In the genomic region with DNA sequence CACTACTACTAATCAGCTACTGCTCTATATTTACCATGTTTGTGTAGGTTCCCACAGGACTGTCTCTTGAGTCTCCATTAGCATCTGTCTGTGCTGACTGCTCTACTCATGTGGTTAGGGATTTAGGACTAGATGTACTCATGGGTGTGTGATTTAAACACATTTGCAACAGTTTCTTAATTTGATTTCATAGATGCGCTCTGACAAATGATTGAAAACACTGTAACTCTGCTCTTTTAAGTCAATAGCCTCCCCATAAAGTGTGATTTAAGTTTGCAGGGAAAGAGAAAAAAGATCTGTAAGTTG, we compare ENCODE assay signal across 17 cellular contexts.
"Had no signal": no experiment of that assay in that cellular context is flagged by ENCODE, and none has a peak within 500 bp of the region (broad histone marks: within the 10 kb centered on the region; RNA-seq: fewer than 3 reads in every experiment).

No MANE protein-coding gene starts in this region.

- FAIRE-seq: islet of Langerhans, urothelium cell line had no signal

- H3K36me3 ChIP-seq: ascending aorta, breast epithelium, lower lobe of right lung, tibial artery, WERI-Rb-1 had no signal

- DNase-seq: activated CD4-positive, alpha-beta T cell treated with anti-CD3 and anti-CD28 coated beads for 1 hour; activated CD8-positive, alpha-beta memory T cell treated with anti-CD3 and anti-CD28 coated beads for 24 hours; activated CD8-positive, alpha-beta memory T cell treated with anti-CD3 and anti-CD28 coated beads, Interleukin-2, amount 50 U/mL, for 48 hours; activated gamma-delta T cell; effector CD8-positive, alpha-beta T cell; left cardiac atrium; lower lobe of right lung; retina; stimulated activated naive CD8-positive, alpha-beta T cell treated with anti-CD3 and anti-CD28 coated beads, Interleukin-15, Interleukin-2, amounts not matched to agents 100 U/mL and 50 U/mL, for 24 hours; substantia nigra; tibial artery; WERI-Rb-1 had no signal

- H3K4me3 ChIP-seq: ascending aorta, breast epithelium, lower lobe of right lung, tibial artery had no signal

- H3K27me3 ChIP-seq: ascending aorta, breast epithelium, tibial artery had no signal

- ATAC-seq: esophagus mucosa; left cardiac atrium; lower lobe of right lung; stimulated activated naive CD8-positive, alpha-beta T cell treated with anti-CD3 and anti-CD28 coated beads, Interleukin-15, Interleukin-2, amounts not matched to agents 100 U/mL and 50 U/mL, for 24 hours had no signal

- H3K9me3 ChIP-seq: ascending aorta, breast epithelium, lower lobe of right lung, tibial artery had no signal

- H3K27ac ChIP-seq: ascending aorta, breast epithelium, lower lobe of right lung, tibial artery, WERI-Rb-1 had no signal

- H3K4me1 ChIP-seq: ascending aorta, breast epithelium, lower lobe of right lung, tibial artery had no signal
